Comparison of ENCODE assay signal across 12 cellular contexts in the genomic region with DNA sequence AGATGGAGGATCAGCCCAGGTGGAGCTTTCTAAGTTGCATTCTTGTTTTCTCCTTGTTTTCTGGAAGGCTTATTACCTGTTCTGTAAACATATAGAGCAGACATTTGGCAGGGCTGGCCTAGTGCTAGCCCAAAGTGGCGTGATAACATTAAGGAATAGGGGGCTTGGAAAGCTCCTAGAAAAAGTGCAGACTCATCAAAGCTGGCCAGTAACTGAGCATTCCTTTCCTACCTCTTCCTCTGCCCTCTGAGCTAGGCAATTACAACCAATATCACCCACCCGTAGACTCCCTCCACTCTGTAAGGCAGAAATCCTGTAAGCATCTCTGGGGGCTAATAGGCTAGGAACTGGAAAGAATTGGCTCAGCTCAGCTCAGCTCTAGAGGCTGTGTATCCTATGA. TPM values are rescaled to one million over a fixed set of nuclear protein-coding genes. Genes with fewer than 3 reads are reported as not detected.
"Had no signal": no experiment of that assay in that cellular context is flagged by ENCODE, and none has a peak within 500 bp of the region (broad histone marks: within the 10 kb centered on the region; RNA-seq: fewer than 3 reads in every experiment).

No MANE protein-coding gene starts in this region.

RNA-seq across cellular contexts. Expression of a gene that starts 7.5 kb away (rescaled TPM):
- total RNA-seq: OCI-LY7, PC-3, PC-9, Peyer's patch, Right ventricle myocardium inferior, Right ventricle myocardium superior, RPMI7951, SJCRH30, SJSA1, SK-MEL-5, T-cell had no signal
- polyA plus RNA-seq: SK-N-SH had no signal

RNA-seq across cellular contexts. Expression of a gene that starts 44.8 kb away (rescaled TPM):
- total RNA-seq: OCI-LY7, PC-3, Peyer's patch, Right ventricle myocardium inferior, Right ventricle myocardium superior, RPMI7951, SJCRH30, SJSA1, SK-MEL-5, T-cell had no signal
